In the genomic region with DNA sequence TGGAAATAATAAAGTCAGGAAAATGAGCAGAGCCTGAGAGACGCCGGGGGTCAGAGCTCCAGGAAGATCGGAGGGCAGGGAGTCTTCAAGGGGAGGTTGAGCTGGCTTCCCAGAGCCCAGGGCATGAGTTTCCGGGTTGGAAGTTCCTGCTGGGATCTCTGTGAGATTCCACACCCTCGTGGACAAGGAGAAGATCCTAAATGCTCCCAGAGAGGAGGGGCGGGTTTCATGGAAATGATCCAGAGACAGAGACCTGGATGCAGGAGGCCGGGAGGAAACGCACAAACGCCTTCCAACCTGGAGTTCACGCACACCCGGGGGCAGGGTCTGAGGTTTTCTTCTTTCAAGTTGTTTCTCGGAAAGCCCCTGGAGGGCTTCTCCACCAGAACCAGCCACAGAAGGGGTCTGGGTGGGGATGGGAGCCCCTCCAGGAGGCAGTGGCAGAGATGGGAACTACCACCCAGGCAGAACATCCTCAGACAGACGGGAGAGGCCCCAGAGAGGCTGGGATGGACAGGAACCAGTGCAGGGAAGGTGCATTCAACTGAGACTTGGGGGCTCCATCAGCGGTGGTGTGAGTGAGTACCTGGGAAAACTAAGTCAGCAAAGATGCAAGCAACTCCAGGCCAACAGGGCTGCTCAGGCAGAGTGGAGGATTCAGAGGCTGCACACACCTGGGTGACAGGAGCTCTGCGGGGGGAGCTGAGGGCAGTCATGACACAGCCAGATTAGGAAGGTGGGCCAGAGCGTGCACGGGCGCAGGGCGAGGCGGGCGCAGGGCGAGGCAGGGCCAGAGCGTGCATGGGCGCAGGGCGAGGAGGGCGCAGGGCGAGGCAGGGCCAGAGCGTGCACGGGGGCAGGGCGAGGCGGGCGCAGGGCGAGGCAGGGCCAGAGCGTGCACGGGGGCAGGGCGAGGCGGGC, we compare ENCODE assay signal across 11 cellular contexts. TPM values are rescaled to one million over a fixed set of nuclear protein-coding genes. Genes with fewer than 3 reads are reported as not detected.
DNase-seq lines count a peak whose midpoint lies in the region; ATAC-seq, FAIRE-seq and TF ChIP-seq lines count a peak whose summit lies in the region.
"Had no signal": no experiment of that assay in that cellular context is flagged by ENCODE, and none has a peak within 500 bp of the region (broad histone marks: within the 10 kb centered on the region; RNA-seq: fewer than 3 reads in every experiment).

No MANE protein-coding gene starts in this region.

- H3K9ac ChIP-seq in colonic mucosa (ENCODE audit: low read depth in 2 of 2, low read length in 2 of 2), result no peak overlapping the region

- no peak overlapping the region for H3K4me3 ChIP-seq in colonic mucosa
- H3K4me3 ChIP-seq: ascending aorta, esophagus squamous epithelium had no signal

- peaks cover 62% of the 10 kb centered on the region for H3K36me3 Mint-ChIP-seq in HFFc6 (ENCODE audit: low read depth)
- H3K36me3 Mint-ChIP-seq in osteocyte (ENCODE audit: unreplicated experiment), result peaks cover 30% of the 10 kb centered on the region

- no peak for FAIRE-seq in D721Med (lab: Jason Lieb, UNC)

- no peaks in the 10 kb centered on the region for H3K36me3 ChIP-seq in colonic mucosa
- H3K36me3 ChIP-seq: ascending aorta, esophagus squamous epithelium had no signal

- 0 out of 2 replicates have a peak overlapping the region, but pooled peaks have one; percentile 7 for H3K4me3 Mint-ChIP-seq in HFFc6
- H3K4me3 Mint-ChIP-seq in osteocyte (ENCODE audit: unreplicated experiment), result no peak overlapping the region
- H3K4me3 Mint-ChIP-seq: activated B cell treated with CpG ODN at 0.5 μM for 24 hours had no signal

- H3K4me1 Mint-ChIP-seq in HFFc6 (ENCODE audit: low read depth), result peaks cover 52% of the 10 kb centered on the region
- H3K4me1 Mint-ChIP-seq in osteocyte (ENCODE audit: unreplicated experiment), result peaks cover 48% of the 10 kb centered on the region

- DNase-seq in D721Med (ENCODE audit: insufficient read length, low spot score) (peak; percentile 11), HFFc6 (no peak), colonic mucosa (peak; percentile 16), osteocyte (ENCODE audit: extremely low spot score, unreplicated experiment) (peak; percentile 79), NCI-H226 (no peak), NCI-H2227 treated with DMSO at 0.1 percent for 48 hours (lab: John Stamatoyannopoulos, UW) (no peak)
- DNase-seq: activated B cell treated with CpG ODN at 0.5 μM for 24 hours, esophagus squamous epithelium, NCI-H2029 had no signal

- intact Hi-C loops in colonic mucosa (cut with DNase I), result no loop called here

- no peaks in the 10 kb centered on the region for H3K9me3 ChIP-seq in colonic mucosa
- H3K9me3 ChIP-seq: ascending aorta, esophagus squamous epithelium had no signal

- ATAC-seq in GM21390 (IDR thresholded peaks at IDR 0.05; ENCODE audit: unreplicated experiment), result no peak

- no peak overlapping the region for H3K27ac Mint-ChIP-seq in HFFc6
- H3K27ac Mint-ChIP-seq in osteocyte (ENCODE audit: unreplicated experiment), result peak overlapping the region; percentile 64
- H3K27ac Mint-ChIP-seq: activated B cell treated with CpG ODN at 0.5 μM for 24 hours had no signal

- no peaks in the 10 kb centered on the region for H3K4me1 ChIP-seq in colonic mucosa
- H3K4me1 ChIP-seq: ascending aorta had no signal

- H3K27me3 ChIP-seq in colonic mucosa, result no peaks in the 10 kb centered on the region
- H3K27me3 ChIP-seq: ascending aorta had no signal

- TF ChIP-seq CTCF in D721Med (IDR thresholded peaks at IDR 0.05; ENCODE audit: insufficient read depth, missing control alignments) (no peak), HFFc6 (IDR thresholded peaks at IDR 0.05) (no peak), colonic mucosa (IDR thresholded peaks at IDR 0.05) (no peak), osteocyte (IDR thresholded peaks at IDR 0.05) (no peak)

- H3K27ac ChIP-seq in colonic mucosa, result no peak overlapping the region
- H3K27ac ChIP-seq: ascending aorta had no signal

- H3K27me3 Mint-ChIP-seq in HFFc6 (ENCODE audit: insufficient read depth) (peaks cover 19% of the 10 kb centered on the region), osteocyte (ENCODE audit: unreplicated experiment) (no peaks in the 10 kb centered on the region)

- H3K9me3 Mint-ChIP-seq in HFFc6 (peaks cover 15% of the 10 kb centered on the region), osteocyte (ENCODE audit: unreplicated experiment) (peaks cover 4% of the 10 kb centered on the region)

RNA-seq across cellular contexts. Expression of a gene that starts 52.1 kb away (rescaled TPM):
- 10 to 100 TPM; 46.8 to 54.1 (median 50.3) TPM for total RNA-seq in HFFc6 (2021; fragmentation: NEBNext Ultra II Directional; extraction: Animal tissue kit (Norgen Biotek cat#: 25700))
- total RNA-seq in colonic mucosa (10 to 100 TPM; 52.0 to 58.7 TPM), osteocyte (70.0 and 81.4 TPM in 2 replicates)

Comparison
In these comparisons a context has a peak if more than half of its experiments do, and no peak if none do; other contexts are left out.
1. DNase-seq: peak in D721Med (single experiment), colonic mucosa (single experiment) and osteocyte (single experiment); none in HFFc6 (single experiment), NCI-H226 (single experiment) and NCI-H2227 treated with DMSO at 0.1 percent for 48 hours (single experiment).